8 cellular contexts compared by ENCODE assay signal in genomic region chr16:85888405-85889331, GRCh38. TPM values are rescaled to one million over a fixed set of nuclear protein-coding genes. Genes with fewer than 3 reads are reported as not detected.
DNase-seq lines count a peak whose midpoint lies in the region; ATAC-seq and TF ChIP-seq lines count a peak whose summit lies in the region.

No MANE protein-coding gene starts in this region.

- no peak overlapping the region for H3K9ac ChIP-seq in smooth muscle cell (ENCODE audit: low read depth)

- WGBS in smooth muscle cell (ENCODE audit: low lambda C conversion rate): 41% methylated on average over 5 of the region's 5 CpGs

- peak overlapping the region; percentile 57 for H3K4me3 Mint-ChIP-seq in activated naive CD8-positive, alpha-beta T cell treated with anti-CD3 and anti-CD28 coated beads, Interleukin-2, amount 10 ng/mL, durations not matched to agents 7 days and 5 days

- H3F3A ChIP-seq in smooth muscle cell (ENCODE audit: low read depth): no peaks in the 10 kb centered on the region

- peak overlapping the region; percentile 79 for H3K27ac Mint-ChIP-seq in activated naive CD8-positive, alpha-beta T cell treated with anti-CD3 and anti-CD28 coated beads, Interleukin-2, amount 10 ng/mL, durations not matched to agents 7 days and 5 days

- H3K27me3 ChIP-seq in smooth muscle cell (ENCODE audit: low read depth): peaks cover 39% of the 10 kb centered on the region

- peak overlapping the region; percentile 63 for H3K4me2 ChIP-seq in smooth muscle cell

- no peaks in the 10 kb centered on the region for H3K9me3 ChIP-seq in smooth muscle cell (replicated peaks; ENCODE audit: low read depth)

- H3K27me3 Mint-ChIP-seq in activated naive CD8-positive, alpha-beta T cell treated with anti-CD3 and anti-CD28 coated beads, Interleukin-2, amount 10 ng/mL, durations not matched to agents 7 days and 5 days: peaks cover 10% of the 10 kb centered on the region

- ATAC-seq in GM21619 (IDR thresholded peaks at IDR 0.05; ENCODE audit: unreplicated experiment): peak; percentile 88
- ATAC-seq in activated naive CD8-positive, alpha-beta T cell treated with anti-CD3 and anti-CD28 coated beads, Interleukin-2, amount 10 ng/mL, durations not matched to agents 7 days and 5 days (ENCODE audit: low read depth): peak; percentile 92

- no peaks in the 10 kb centered on the region for H4K20me1 ChIP-seq in smooth muscle cell (ENCODE audit: low read depth)

- no peak overlapping the region for H3K4me3 ChIP-seq in smooth muscle cell

- TF ChIP-seq CTCF in smooth muscle cell (IDR thresholded peaks at IDR 0.05; ENCODE audit: borderline replicate concordance, insufficient read depth, poor library complexity, severe bottlenecking): no peak

- no peaks in the 10 kb centered on the region for H3K9me3 Mint-ChIP-seq in activated naive CD8-positive, alpha-beta T cell treated with anti-CD3 and anti-CD28 coated beads, Interleukin-2, amount 10 ng/mL, durations not matched to agents 7 days and 5 days

- peaks cover 18% of the 10 kb centered on the region for H3K4me1 Mint-ChIP-seq in activated naive CD8-positive, alpha-beta T cell treated with anti-CD3 and anti-CD28 coated beads, Interleukin-2, amount 10 ng/mL, durations not matched to agents 7 days and 5 days

- H3K27ac ChIP-seq in smooth muscle cell (ENCODE audit: low read depth): peak overlapping the region; percentile 58

- no peaks in the 10 kb centered on the region for H3K36me3 Mint-ChIP-seq in activated naive CD8-positive, alpha-beta T cell treated with anti-CD3 and anti-CD28 coated beads, Interleukin-2, amount 10 ng/mL, durations not matched to agents 7 days and 5 days

- no peaks in the 10 kb centered on the region for H3K36me3 ChIP-seq in smooth muscle cell (ENCODE audit: low read depth)

- H3K79me2 ChIP-seq in smooth muscle cell (ENCODE audit: low read depth): no peaks in the 10 kb centered on the region

- no peaks in the 10 kb centered on the region for H3K4me1 ChIP-seq in smooth muscle cell (ENCODE audit: low read depth)

- POLR2A ChIA-PET in activated naive CD8-positive, alpha-beta T cell treated with anti-CD3 and anti-CD28 coated beads, Interleukin-2, amount 10 ng/mL, durations not matched to agents 7 days and 5 days (lab: Charles Lee): interaction anchor here (1.1 kb wide), 1 partner anchor 10 kb away, joined by 3 read pairs; the partner anchor contains the start of gene IRF8

- DNase-seq in NCI-H2171 treated with DMSO at 0.1 percent for 48 hours (lab: John Stamatoyannopoulos, UW): peak; percentile 11
- DNase-seq in NCI-H2171 (lab: John Stamatoyannopoulos, UW): no peak
- DNase-seq in KBM-7: peak; percentile 63
- DNase-seq in activated naive CD8-positive, alpha-beta T cell treated with anti-CD3 and anti-CD28 coated beads, Interleukin-2, amount 10 ng/mL, durations not matched to agents 7 days and 5 days: no peak
- no peak for DNase-seq in smooth muscle cell (lab: John Stamatoyannopoulos, UW; ENCODE audit: unreplicated experiment)
- no peak for DNase-seq in NCI-H524 (lab: John Stamatoyannopoulos, UW)
- DNase-seq in NCI-H82 treated with DMSO at 0.1 percent for 48 hours (lab: John Stamatoyannopoulos, UW; ENCODE audit: unreplicated experiment): no peak

- in situ Hi-C loops in KBM-7 (cut with MboI; ENCODE audit: low pct_unique_long_range_greater_than_20kb, low sequenced_read_pairs): no loop called here

- no peak overlapping the region for H2AFZ ChIP-seq in smooth muscle cell (ENCODE audit: low read depth)

RNA-seq across cellular contexts. Expression of gene IRF8, which starts 10.3 kb away (rescaled TPM):
- 10 to 100 TPM; 27.8 to 30.8 TPM for total RNA-seq in activated naive CD8-positive, alpha-beta T cell treated with anti-CD3 and anti-CD28 coated beads, Interleukin-2, amount 10 ng/mL, durations not matched to agents 7 days and 5 days
- 1.1 and 3.4 TPM in 2 replicates for total RNA-seq in smooth muscle cell
- polyA plus RNA-seq in smooth muscle cell: 0.88 and 2.6 TPM in 2 replicates

Comparison
In these comparisons a context has a peak if more than half of its experiments do, and no peak if none do; other contexts are left out.
1. DNase-seq: peak in NCI-H2171 treated with DMSO at 0.1 percent for 48 hours (single experiment) and KBM-7 (single experiment); none in NCI-H2171 (single experiment), activated naive CD8-positive, alpha-beta T cell treated with anti-CD3 and anti-CD28 coated beads, Interleukin-2, amount 10 ng/mL, durations not matched to agents 7 days and 5 days (single experiment), smooth muscle cell (single experiment), NCI-H524 (0 of 2) and NCI-H82 treated with DMSO at 0.1 percent for 48 hours (single experiment).